In the genomic region with DNA sequence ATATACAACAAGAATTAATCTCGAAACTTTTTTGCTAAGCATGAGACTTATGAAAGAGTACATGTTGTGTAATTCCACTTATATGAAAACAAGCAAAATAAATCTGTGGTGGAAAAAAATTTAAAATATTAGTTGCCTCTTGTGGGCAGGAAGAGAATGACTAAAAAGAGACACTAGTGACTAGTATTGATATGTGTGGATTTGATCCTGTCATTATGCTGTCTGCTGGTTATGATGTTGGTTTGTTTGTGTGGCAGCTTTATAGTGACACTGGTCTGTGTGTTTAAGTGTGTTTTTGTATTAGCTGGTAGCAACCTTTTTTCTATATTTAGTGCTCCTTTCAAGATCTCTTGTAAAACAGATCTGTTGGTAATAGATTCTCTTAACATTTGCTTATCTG, we compare ENCODE assay signal across 23 cellular contexts.
"Had no signal": no experiment of that assay in that cellular context is flagged by ENCODE, and none has a peak within 500 bp of the region (broad histone marks: within the 10 kb centered on the region; RNA-seq: fewer than 3 reads in every experiment).

No MANE protein-coding gene starts in this region.

- H3K4me1 Mint-ChIP-seq: memory B cell; stimulated activated memory B cell treated with anti-CD40 and anti-IgM and Interleukin-4, amounts not matched to agents 10 μg/mL and 1 μg/mL and 100 μg/mL, for 72 hours had no signal

- H3K4me3 ChIP-seq: gastrocnemius medialis, lung, neural progenitor cell, right lobe of liver, smooth muscle cell, thoracic aorta, tibial nerve, upper lobe of left lung had no signal

- H3K9ac ChIP-seq: neural progenitor cell, parathyroid adenoma had no signal

- H3K27ac ChIP-seq: gastrocnemius medialis, neural progenitor cell, parathyroid adenoma, right lobe of liver, thoracic aorta, tibial nerve, upper lobe of left lung had no signal

- H3K9me3 Mint-ChIP-seq: memory B cell; natural killer cell treated with Interleukin-12 subunit alpha and Interleukin-12 subunit beta and Interleukin-15 and Interleukin-18, amount 100 ng/mL, for 72 hours; stimulated activated memory B cell treated with anti-CD40 and anti-IgM and Interleukin-4, amounts not matched to agents 10 μg/mL and 1 μg/mL and 100 μg/mL, for 72 hours; stimulated activated naive CD8-positive, alpha-beta T cell treated with anti-CD3 and anti-CD28 coated beads, Interleukin-15, Interleukin-2, amounts not matched to agents 100 ng/mL and 50 ng/mL, for 24 hours had no signal

- H3K27me3 ChIP-seq: gastrocnemius medialis, neural progenitor cell, right lobe of liver, tibial nerve, upper lobe of left lung had no signal

- H3K4me2 ChIP-seq: neural progenitor cell, smooth muscle cell had no signal

- H3K36me3 ChIP-seq: gastrocnemius medialis, neural progenitor cell, right lobe of liver, thoracic aorta, tibial nerve, upper lobe of left lung had no signal

- H3K27me3 Mint-ChIP-seq: dendritic cell treated with granulocyte-macrophage colony-stimulating factor and Interleukin-4, amounts not matched to agents 40 ng/mL and 50 ng/mL, for 4 days; memory B cell; progenitor cell of endocrine pancreas; stimulated activated naive CD8-positive, alpha-beta T cell treated with anti-CD3 and anti-CD28 coated beads, Interleukin-15, Interleukin-2, amounts not matched to agents 100 ng/mL and 50 ng/mL, for 24 hours had no signal

- H3K36me3 Mint-ChIP-seq: memory B cell; natural killer cell treated with Interleukin-12 subunit alpha and Interleukin-12 subunit beta and Interleukin-15 and Interleukin-18, amount 100 ng/mL, for 72 hours; neural progenitor cell; stimulated activated memory B cell treated with anti-CD40 and anti-IgM and Interleukin-4, amounts not matched to agents 10 μg/mL and 1 μg/mL and 100 μg/mL, for 72 hours had no signal

- H3K79me2 ChIP-seq: parathyroid adenoma had no signal

- H2AFZ ChIP-seq: parathyroid adenoma had no signal

- H3K4me3 Mint-ChIP-seq: dendritic cell treated with granulocyte-macrophage colony-stimulating factor and Interleukin-4, amounts not matched to agents 40 ng/mL and 50 ng/mL, for 4 days; memory B cell; natural killer cell treated with Interleukin-12 subunit alpha and Interleukin-12 subunit beta and Interleukin-15 and Interleukin-18, amount 100 ng/mL, for 72 hours; neural progenitor cell; stimulated activated memory B cell treated with anti-CD40 and anti-IgM and Interleukin-4, amounts not matched to agents 10 μg/mL and 1 μg/mL and 100 μg/mL, for 72 hours; stimulated activated naive CD8-positive, alpha-beta T cell treated with anti-CD3 and anti-CD28 coated beads, Interleukin-15, Interleukin-2, amounts not matched to agents 100 ng/mL and 50 ng/mL, for 24 hours had no signal

- H3K27ac Mint-ChIP-seq: dendritic cell treated with granulocyte-macrophage colony-stimulating factor and Interleukin-4, amounts not matched to agents 40 ng/mL and 50 ng/mL, for 4 days; memory B cell; natural killer cell treated with Interleukin-12 subunit alpha and Interleukin-12 subunit beta and Interleukin-15 and Interleukin-18, amount 100 ng/mL, for 72 hours; neural progenitor cell; progenitor cell of endocrine pancreas; stimulated activated memory B cell treated with anti-CD40 and anti-IgM and Interleukin-4, amounts not matched to agents 10 μg/mL and 1 μg/mL and 100 μg/mL, for 72 hours; stimulated activated naive CD8-positive, alpha-beta T cell treated with anti-CD3 and anti-CD28 coated beads, Interleukin-15, Interleukin-2, amounts not matched to agents 100 ng/mL and 50 ng/mL, for 24 hours had no signal

- DNase-seq: cerebellar nuclear complex; effector memory CD4-positive, alpha-beta T cell; foreskin fibroblast; gastrocnemius medialis; head of caudate nucleus; kidney; right lobe of liver; stimulated activated CD4-positive, alpha-beta T cell treated with anti-CD3 and anti-CD28 coated beads, Interleukin-12 subunit alpha, Interleukin-12 subunit beta, amount 100 ng/mL, for 4 hours; stimulated activated CD4-positive, alpha-beta T cell treated with anti-CD3 and anti-CD28 coated beads, Interleukin-2, amount 100 ng/mL, for 24 hours; stimulated activated CD4-positive, alpha-beta T cell treated with anti-CD3 and anti-CD28 coated beads, Interleukin-4, amount 100 ng/mL, for 24 hours; upper lobe of left lung had no signal

- H3K4me1 ChIP-seq: gastrocnemius medialis, parathyroid adenoma, right lobe of liver, tibial nerve, upper lobe of left lung had no signal

- H3K9me3 ChIP-seq: gastrocnemius medialis, right lobe of liver, thoracic aorta had no signal
